Comparison of ENCODE assay signal across 1 cellular context in the genomic region with DNA sequence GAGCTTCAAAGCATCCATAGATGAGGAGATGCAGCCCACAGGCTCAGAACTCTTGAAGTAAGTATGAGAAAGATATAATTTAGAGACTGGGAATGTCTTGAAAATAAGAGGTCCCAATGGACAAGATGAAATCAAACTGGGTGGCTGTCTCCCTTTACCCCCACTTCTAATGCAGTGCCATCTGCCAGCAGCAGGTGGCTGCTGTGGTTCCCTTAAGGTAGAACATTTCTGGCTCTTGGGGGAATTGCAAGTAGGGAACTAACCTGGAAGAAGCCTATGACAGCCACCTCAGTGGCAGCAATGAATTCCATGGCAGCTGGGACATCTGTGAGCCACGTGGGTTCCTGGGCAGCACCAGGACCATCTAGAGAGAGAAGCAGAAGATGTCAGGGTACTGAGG.
TF ChIP-seq lines count a peak whose summit lies in the region.

No MANE protein-coding gene starts in this region.

TF ChIP-seq in H1, 55 proteins besides CTCF, POLR2A, EP300 and RAD21:
- no peak for TF ChIP-seq RXRA (IDR thresholded peaks at IDR 0.05; ENCODE audit: insufficient read depth, low read depth, low read length)
- no peak for TF ChIP-seq ASH2L (IDR thresholded peaks at IDR 0.05; ENCODE audit: low read length)
- no peak for TF ChIP-seq NANOG (IDR thresholded peaks at IDR 0.05; ENCODE audit: insufficient read depth, low read depth, low read length, poor library complexity, severe bottlenecking)
- TF ChIP-seq BRCA1 (IDR thresholded peaks at IDR 0.05; ENCODE audit: low read depth, low read length), result no peak
- no peak for TF ChIP-seq SP2 (IDR thresholded peaks at IDR 0.05; ENCODE audit: low read length)
- no peak for TF ChIP-seq RNF2 (IDR thresholded peaks at IDR 0.05; ENCODE audit: borderline replicate concordance, low read depth, low read length, missing control alignments, poor library complexity, severe bottlenecking)
- no peak for TF ChIP-seq EGR1 (IDR thresholded peaks at IDR 0.05; ENCODE audit: borderline replicate concordance, low read depth, low read length)
